In genomic region chr2:107255744-107256143, GRCh38 we compare ENCODE assay signal across 30 cellular contexts.
"Had no signal": no experiment of that assay in that cellular context is flagged by ENCODE, and none has a peak within 500 bp of the region (broad histone marks: within the 10 kb centered on the region; RNA-seq: fewer than 3 reads in every experiment).

No MANE protein-coding gene starts in this region.

- H3K27ac ChIP-seq: adrenal gland, body of pancreas, breast epithelium, KMS-11, Peyer's patch, SJSA1 had no signal

- H3K27me3 ChIP-seq: adrenal gland, body of pancreas, breast epithelium, Peyer's patch, SJSA1 had no signal

- H3K9me2 ChIP-seq: SK-N-SH had no signal

- H3K4me2 ChIP-seq: KMS-11, SK-N-SH had no signal

- FAIRE-seq: astrocyte had no signal

- H3K4me3 ChIP-seq: adrenal gland, body of pancreas, breast epithelium, Peyer's patch, SJSA1 had no signal

- H3K4me1 ChIP-seq: adrenal gland, body of pancreas, breast epithelium, Peyer's patch, SJSA1 had no signal

- H3K9ac ChIP-seq: KMS-11, SK-N-SH had no signal

- H3K9me3 ChIP-seq: adrenal gland, body of pancreas, Peyer's patch, SJSA1, SK-N-SH had no signal

- H3K36me3 ChIP-seq: adrenal gland, breast epithelium, Peyer's patch, SJSA1 had no signal

- DNase-seq: activated B cell treated with CpG ODN at 0.5 μM for 24 hours; activated CD4-positive, alpha-beta memory T cell treated with anti-CD3 and anti-CD28 coated beads for 36 hours; activated CD4-positive, alpha-beta T cell treated with anti-CD3 and anti-CD28 coated beads for 4 hours; activated CD4-positive, alpha-beta T cell treated with anti-CD3 and anti-CD28 coated beads, Interleukin-2, amount 50 U/mL, for 1 hour; activated CD4-positive, CD25-positive, alpha-beta regulatory T cell treated with anti-CD3 and anti-CD28 coated beads, Interleukin-2, amount 50 U/mL, for 72 hours; activated CD8-positive, alpha-beta memory T cell treated with anti-CD3 and anti-CD28 coated beads, Interleukin-2, amount 50 U/mL, for 4 hours; activated gamma-delta T cell treated with Interleukin-2 at 50 U/mL for 16 hours; activated naive CD4-positive, alpha-beta T cell treated with anti-CD3 and anti-CD28 coated beads for 36 hours; activated T-cell treated with anti-CD3 and anti-CD28 coated beads for 4 hours; activated T-cell treated with anti-CD3 and anti-CD28 coated beads, Interleukin-2, amount 50 U/mL, for 4 hours; adrenal gland; body of pancreas; NCI-H1092 treated with DMSO at 0.1 percent for 48 hours; NCI-H1417; NCI-H146; NCI-H187; NCI-H2081; NCI-H226; NCI-H446 treated with DMSO at 0.1 percent for 48 hours; NCI-H524; NCI-H69; NCI-H82; Peyer's patch; RPMI8226; SHP77 treated with DMSO at 0.1 percent for 48 hours; SK-N-SH had no signal
